ENCODE assay signal across 14 cellular contexts in genomic region chr4:163251204-163251603, GRCh38.
DNase-seq lines count a peak whose midpoint lies in the region; ATAC-seq, FAIRE-seq and TF ChIP-seq lines count a peak whose summit lies in the region.
"Had no signal": no experiment of that assay in that cellular context is flagged by ENCODE, and none has a peak within 500 bp of the region (broad histone marks: within the 10 kb centered on the region; RNA-seq: fewer than 3 reads in every experiment).

No MANE protein-coding gene starts in this region.

- H3K36me3 Mint-ChIP-seq in activated naive CD4-positive, alpha-beta T cell treated with anti-CD3 and anti-CD28 coated beads for 36 hours (ENCODE audit: low read depth) = no peaks in the 10 kb centered on the region
- H3K36me3 Mint-ChIP-seq: naive B cell had no signal

- no peak for TF ChIP-seq RAD21 in HCT116 (IDR thresholded peaks at IDR 0.05; ENCODE audit: low read depth)

- ATAC-seq in HCT116 = peak; percentile 88
- peak; percentile 21 for ATAC-seq in foreskin keratinocyte
- no peak for ATAC-seq in HG03108 (IDR thresholded peaks at IDR 0.05; ENCODE audit: unreplicated experiment)
- ATAC-seq: T-helper 17 cell had no signal

- no peaks in the 10 kb centered on the region for H3K9me3 ChIP-seq in HCT116 (ENCODE audit: control insufficient read depth in 1 of 2, insufficient read depth in 1 of 2, low read depth in 1 of 2, low read length in 2 of 2)

- peaks cover 2% of the 10 kb centered on the region for H3K9me3 Mint-ChIP-seq in activated naive CD4-positive, alpha-beta T cell treated with anti-CD3 and anti-CD28 coated beads for 36 hours

- no peak overlapping the region for H3K4me3 ChIP-seq in AG10803 (ENCODE audit: low read length)
- no peak overlapping the region for H3K4me3 ChIP-seq in HCT116 (replicated peaks in 1 of 2; ENCODE audit: low read depth in 1 of 2, low read length in 2 of 2)
- H3K4me3 ChIP-seq: skin epidermis had no signal

- no peaks in the 10 kb centered on the region for H3K27me3 ChIP-seq in HCT116 (ENCODE audit: insufficient read depth, low read length)
- no peaks in the 10 kb centered on the region for H3K27me3 ChIP-seq in foreskin keratinocyte

- CTCF ChIA-PET in HCT116 (lab: Charles Lee) = no interaction called here
- CTCF ChIA-PET in activated naive CD4-positive, alpha-beta T cell treated with anti-CD3 and anti-CD28 coated beads for 36 hours (lab: Charles Lee) = no interaction called here

- H3K27me3 Mint-ChIP-seq in activated naive CD4-positive, alpha-beta T cell treated with anti-CD3 and anti-CD28 coated beads for 36 hours (ENCODE audit: low read depth) = peaks cover 10% of the 10 kb centered on the region

- no peak overlapping the region for H3K4me3 Mint-ChIP-seq in activated naive CD4-positive, alpha-beta T cell treated with anti-CD3 and anti-CD28 coated beads for 36 hours
- H3K4me3 Mint-ChIP-seq: T-helper 17 cell had no signal

- H3K36me3 ChIP-seq in HCT116 (ENCODE audit: control insufficient read depth in 1 of 2, insufficient read depth in 2 of 2, low read length in 2 of 2) = no peaks in the 10 kb centered on the region

- H3K4me1 ChIP-seq in HCT116 (ENCODE audit: control insufficient read depth in 1 of 2, insufficient read depth in 2 of 2, low read length in 2 of 2) (no peaks in the 10 kb centered on the region), foreskin keratinocyte (no peaks in the 10 kb centered on the region)

- no peaks in the 10 kb centered on the region for H3K4me1 Mint-ChIP-seq in activated naive CD4-positive, alpha-beta T cell treated with anti-CD3 and anti-CD28 coated beads for 36 hours (ENCODE audit: low read depth)
- H3K4me1 Mint-ChIP-seq: naive B cell, T-helper 17 cell had no signal

- no peak for TF ChIP-seq POLR2A in HCT116 (IDR thresholded peaks at IDR 0.05; ENCODE audit: borderline replicate concordance, extremely low read depth, insufficient read depth, insufficient read length)

- no peak overlapping the region for H3K4me2 ChIP-seq in HCT116 (ENCODE audit: low read length)

- H4K20me1 ChIP-seq in HCT116 (ENCODE audit: insufficient read depth) = no peaks in the 10 kb centered on the region

- TF ChIP-seq CTCF in AG10803 (conservative IDR thresholded peaks at IDR 0.05; ENCODE audit: low read length) = 0 out of 2 replicates have a peak, but pooled peaks have one; percentile 4
- peak in 2 of 3 experiments; percentile 42 to 47; a peak in 4 of 6 replicates for TF ChIP-seq CTCF in HCT116 (IDR thresholded peaks at IDR 0.05 in 2 of 3, conservative IDR thresholded peaks at IDR 0.05 in 1 of 3; ENCODE audit: borderline replicate concordance in 1 of 3, insufficient read depth in 1 of 3, low read depth in 2 of 3, low read length in 2 of 3)
- TF ChIP-seq CTCF in foreskin keratinocyte (conservative IDR thresholded peaks at IDR 0.05) = no peak

- no peaks in the 10 kb centered on the region for H3K79me2 ChIP-seq in HCT116 (ENCODE audit: insufficient read depth, low read length)

- POLR2A ChIA-PET in HCT116 (lab: Charles Lee) = no interaction called here

- no TSS peak for BruUV-seq in HCT116 (replicated peaks; lab: Mats Ljungman, UMichigan)

- no peak for DNase-seq in AG10803 (ENCODE audit: low read depth)
- peak; percentile 13 for DNase-seq in HCT116 (ENCODE audit: low read depth, low spot score)
- peak; percentile 74 for DNase-seq in OCI-M1 (lab: John Stamatoyannopoulos, UW)
- peak in 1 of 2 donors; percentile 2 for DNase-seq in foreskin keratinocyte
- DNase-seq in GM19239 (ENCODE audit: insufficient read length, low spot score) = no peak
- DNase-seq in activated naive CD4-positive, alpha-beta T cell treated with anti-CD3 and anti-CD28 coated beads for 36 hours = no peak
- no peak for DNase-seq in NCI-H146 (lab: John Stamatoyannopoulos, UW)
- DNase-seq: activated naive CD4-positive, alpha-beta T cell treated with Interleukin-2 at 50 U/mL for 16 hours; C1 segment of cervical spinal cord; cerebellar nuclear complex; naive B cell; T-helper 17 cell had no signal

- no peak overlapping the region for H3K27ac ChIP-seq in HCT116 (ENCODE audit: low read depth, low read length)
- H3K27ac ChIP-seq in foreskin keratinocyte = no peak overlapping the region
- H3K27ac ChIP-seq: skin epidermis had no signal

- intact Hi-C loops in HCT116 (cut with micrococcal nuclease) = no loop called here
- intact Hi-C loops in activated naive CD4-positive, alpha-beta T cell treated with anti-CD3 and anti-CD28 coated beads for 36 hours (cut with micrococcal nuclease) = no loop called here

- H2AFZ ChIP-seq in HCT116 (ENCODE audit: low read depth, low read length, poor library complexity, severe bottlenecking) = no peak overlapping the region

- no peaks in the 10 kb centered on the region for H3K9me2 ChIP-seq in HCT116 (ENCODE audit: insufficient read depth)

- no peak overlapping the region for H3K27ac Mint-ChIP-seq in activated naive CD4-positive, alpha-beta T cell treated with anti-CD3 and anti-CD28 coated beads for 36 hours
- H3K27ac Mint-ChIP-seq: naive B cell, T-helper 17 cell had no signal

- RAD21 ChIA-PET in HCT116 (lab: Charles Lee; ENCODE audit: low non-redundant PET in 1 of 2, low total read pairs in 2 of 2, uncharacterized antibody in 2 of 2, unreplicated experiment in 2 of 2) = no interaction called here

- no peak for FAIRE-seq in GM19239 (lab: Jason Lieb, UNC)

- H3K9ac ChIP-seq in HCT116 (ENCODE audit: low read length) = no peak overlapping the region

TF ChIP-seq in HCT116, 20 proteins besides CTCF, POLR2A, EP300 and RAD21:
- no peak for TF ChIP-seq EZH2 (IDR thresholded peaks at IDR 0.05)
- TF ChIP-seq MAX (IDR thresholded peaks at IDR 0.05) = no peak
- no peak for TF ChIP-seq JUND (IDR thresholded peaks at IDR 0.05)

Comparison
In these comparisons a context has a peak if more than half of its experiments do, and no peak if none do; other contexts are left out.
1. DNase-seq: peak in HCT116 (single experiment) and OCI-M1 (single experiment); none in AG10803 (single experiment), GM19239 (single experiment), activated naive CD4-positive, alpha-beta T cell treated with anti-CD3 and anti-CD28 coated beads for 36 hours (single experiment) and NCI-H146 (single experiment).